In genomic region chr10:112631501-112632410, GRCh38 we compare ENCODE assay signal across 18 cellular contexts.
DNase-seq lines count a peak whose midpoint lies in the region; ATAC-seq and TF ChIP-seq lines count a peak whose summit lies in the region.
"Had no signal": no experiment of that assay in that cellular context is flagged by ENCODE, and none has a peak within 500 bp of the region (broad histone marks: within the 10 kb centered on the region; RNA-seq: fewer than 3 reads in every experiment).

No MANE protein-coding gene starts in this region.

- H3K27me3 ChIP-seq in PC-3 (ENCODE audit: low read length) (no peaks in the 10 kb centered on the region), uterus (no peaks in the 10 kb centered on the region)
- H3K27me3 ChIP-seq: ascending aorta, dorsolateral prefrontal cortex, stomach had no signal

- H3K27ac ChIP-seq in PC-3 (ENCODE audit: low read length) (no peak overlapping the region), epithelial cell of prostate (peak overlapping the region; percentile 36), uterus (no peak overlapping the region)
- H3K27ac ChIP-seq: ascending aorta, dorsolateral prefrontal cortex, left ventricle myocardium inferior, stomach had no signal

- no peak overlapping the region for H3K9ac ChIP-seq in PC-3 (ENCODE audit: low read length)

- no peaks in the 10 kb centered on the region for H3K9me2 ChIP-seq in PC-3 (replicated peaks; ENCODE audit: low read length)

- POLR2A ChIA-PET in PC-3 (lab: Charles Lee; ENCODE audit: unreplicated experiment): no interaction called here

- no peak for TF ChIP-seq POLR2A in uterus (IDR thresholded peaks at IDR 0.05)

- TF ChIP-seq CTCF in PC-3 (conservative IDR thresholded peaks at IDR 0.05; ENCODE audit: low read depth, low read length) (no peak), mucosa of descending colon (IDR thresholded peaks at IDR 0.05) (no peak), uterus (IDR thresholded peaks at IDR 0.05) (no peak)

- H3K9me3 ChIP-seq in PC-3 (ENCODE audit: low read length) (no peaks in the 10 kb centered on the region), mucosa of descending colon (no peaks in the 10 kb centered on the region), uterus (no peaks in the 10 kb centered on the region)
- H3K9me3 ChIP-seq: ascending aorta, left ventricle myocardium inferior, stomach had no signal

- no peak overlapping the region for H3K4me2 ChIP-seq in PC-3 (ENCODE audit: low read length)

- no TSS peak for BruUV-seq in PC-3 (replicated peaks; lab: Mats Ljungman, UMichigan)

- CTCF ChIA-PET in PC-3 (lab: Charles Lee): no interaction called here

- H4K20me1 ChIP-seq in PC-3 (ENCODE audit: low read length): no peaks in the 10 kb centered on the region

- H3F3A ChIP-seq in PC-3 (ENCODE audit: low read length, unreplicated experiment): no peaks in the 10 kb centered on the region

- H3K4me3 ChIP-seq in PC-3 (ENCODE audit: low read length) (no peak overlapping the region), mucosa of descending colon (no peak overlapping the region), uterus (no peak overlapping the region)
- H3K4me3 ChIP-seq: ascending aorta, dorsolateral prefrontal cortex, left ventricle myocardium inferior, stomach had no signal

- ATAC-seq in PC-3 (0 out of 2 replicates have a peak, but pooled peaks have one; percentile 18), mucosa of descending colon (peak; percentile 86)
- ATAC-seq: activated CD4-positive, alpha-beta T cell treated with anti-CD3 and anti-CD28 coated beads for 36 hours had no signal

- peaks cover 13% of the 10 kb centered on the region for H3K4me1 ChIP-seq in PC-3 (ENCODE audit: insufficient read depth, low read length)
- H3K4me1 ChIP-seq in mucosa of descending colon (ENCODE audit: low read depth): peaks cover 10% of the 10 kb centered on the region
- no peaks in the 10 kb centered on the region for H3K4me1 ChIP-seq in uterus

- no peaks in the 10 kb centered on the region for H3K36me3 ChIP-seq in PC-3 (ENCODE audit: low read depth, low read length)
- no peaks in the 10 kb centered on the region for H3K36me3 ChIP-seq in mucosa of descending colon (ENCODE audit: low read depth)
- no peaks in the 10 kb centered on the region for H3K36me3 ChIP-seq in uterus
- H3K36me3 ChIP-seq: ascending aorta, left ventricle myocardium inferior, stomach had no signal

- intact Hi-C loops in PC-3 (cut with micrococcal nuclease): no loop called here
- intact Hi-C loops in mucosa of descending colon (cut with DNase I, micrococcal nuclease): no loop called here
- intact Hi-C loops in uterus (cut with DNase I; ENCODE audit: low total_unique reads): no loop called here

- H3K79me2 ChIP-seq in PC-3 (ENCODE audit: low read length): no peaks in the 10 kb centered on the region

- H2AFZ ChIP-seq in PC-3 (ENCODE audit: low read length): no peak overlapping the region

- peak; percentile 58 for DNase-seq in COLO829 (ENCODE audit: low spot score)
- DNase-seq in PC-3: no peak
- no peak for DNase-seq in epithelial cell of prostate (ENCODE audit: low read depth, low spot score)
- DNase-seq in mucosa of descending colon: no peak
- no peak for DNase-seq in uterus
- no peak for DNase-seq in SW480 (ENCODE audit: low spot score)
- no peak for DNase-seq in UCSD-AML1 (lab: John Stamatoyannopoulos, UW; ENCODE audit: unreplicated experiment)
- no peak for DNase-seq in LoVo (ENCODE audit: low spot score)
- DNase-seq: activated CD4-positive, alpha-beta T cell treated with anti-CD3 and anti-CD28 coated beads for 36 hours; activated effector memory CD4-positive, alpha-beta T cell treated with anti-CD3 and anti-CD28 coated beads, Interleukin-2, amount 50 U/mL, for 16 hours; CD4-positive, alpha-beta T cell; DND-41; dorsolateral prefrontal cortex; HFFc6; left ventricle myocardium inferior; NCI-H1048; stomach had no signal
